ENCODE assay signal across 26 cellular contexts in genomic region chr20:32976746-32977145, GRCh38. TPM values are rescaled to one million over a fixed set of nuclear protein-coding genes. Genes with fewer than 3 reads are reported as not detected.
DNase-seq lines count a peak whose midpoint lies in the region; ATAC-seq and TF ChIP-seq lines count a peak whose summit lies in the region.
"Had no signal": no experiment of that assay in that cellular context is flagged by ENCODE, and none has a peak within 500 bp of the region (broad histone marks: within the 10 kb centered on the region; RNA-seq: fewer than 3 reads in every experiment).

No MANE protein-coding gene starts in this region.

- no peaks in the 10 kb centered on the region for H3K36me3 ChIP-seq in CD4-positive, alpha-beta memory T cell (ENCODE audit: insufficient read depth, low read length)
- H3K36me3 ChIP-seq: left lung, Peyer's patch, prostate gland, upper lobe of right lung had no signal

- peaks cover 0 to 13% of the 10 kb centered on the region in 2 donors for H3K9me3 ChIP-seq in CD4-positive, alpha-beta memory T cell (ENCODE audit: control insufficient read depth in 1 of 2, low read length in 2 of 2)
- H3K9me3 ChIP-seq: left lung, prostate gland, upper lobe of right lung had no signal

- H3K27ac Mint-ChIP-seq in activated CD4-positive, alpha-beta T cell treated with anti-CD3 and anti-CD28 coated beads, Interleukin-2, amount 10 ng/mL, durations not matched to agents 7 days and 5 days: peak overlapping the region; percentile 28
- peak overlapping the region; percentile 77 to 92 (median 85) for H3K27ac Mint-ChIP-seq in CD4-positive, alpha-beta memory T cell
- H3K27ac Mint-ChIP-seq in activated B cell treated with CpG ODN at 0.5 μM for 24 hours (peak overlapping the region; percentile 15), memory B cell (peak overlapping the region; percentile 52)

- DNase-seq in activated CD4-positive, alpha-beta T cell treated with anti-CD3 and anti-CD28 coated beads, Interleukin-2, amount 10 ng/mL, durations not matched to agents 7 days and 5 days: peak; percentile 28
- DNase-seq in activated CD4-positive, alpha-beta T cell treated with anti-CD3 and anti-CD28 coated beads for 48 hours: no peak
- DNase-seq in CD4-positive, alpha-beta memory T cell: no peak
- DNase-seq in activated B cell treated with CpG ODN at 0.5 μM for 24 hours: no peak
- no peak for DNase-seq in memory B cell (ENCODE audit: low spot score in 2 of 2)
- DNase-seq in OCI-M2 (lab: John Stamatoyannopoulos, UW; ENCODE audit: unreplicated experiment): no peak
- no peak for DNase-seq in occipital lobe (lab: John Stamatoyannopoulos, UW)
- DNase-seq: activated naive CD4-positive, alpha-beta T cell treated with anti-CD3 and anti-CD28 coated beads, Interleukin-2, amount 50 U/mL, for 16 hours; DMS79 treated with DMSO at 0.1 percent for 48 hours; GOT3; KG1; left lung; NCI-H1105; NCI-H2171; NCI-H774; stimulated activated naive B cell treated with anti-CD40 and anti-IgM and Interleukin-4, amounts not matched to agents 10 μg/mL and 1 μg/mL and 100 μg/mL, for 72 hours had no signal

- no peak overlapping the region for H3K4me3 Mint-ChIP-seq in activated CD4-positive, alpha-beta T cell treated with anti-CD3 and anti-CD28 coated beads, Interleukin-2, amount 10 ng/mL, durations not matched to agents 7 days and 5 days
- peak overlapping the region in 5 of 8 donors; percentile 9 to 78 (median 63) for H3K4me3 Mint-ChIP-seq in CD4-positive, alpha-beta memory T cell
- H3K4me3 Mint-ChIP-seq in activated B cell treated with CpG ODN at 0.5 μM for 24 hours: no peak overlapping the region
- no peak overlapping the region for H3K4me3 Mint-ChIP-seq in memory B cell
- H3K4me3 Mint-ChIP-seq: stimulated activated naive B cell treated with anti-CD40 and anti-IgM and Interleukin-4, amounts not matched to agents 10 μg/mL and 1 μg/mL and 100 μg/mL, for 72 hours had no signal

- H3K4me1 Mint-ChIP-seq in activated CD4-positive, alpha-beta T cell treated with anti-CD3 and anti-CD28 coated beads, Interleukin-2, amount 10 ng/mL, durations not matched to agents 7 days and 5 days: peaks cover 14% of the 10 kb centered on the region
- peaks cover 8 to 41% (median 32%) of the 10 kb centered on the region in 4 donors for H3K4me1 Mint-ChIP-seq in CD4-positive, alpha-beta memory T cell
- peaks cover 3% of the 10 kb centered on the region for H3K4me1 Mint-ChIP-seq in activated B cell treated with CpG ODN at 0.5 μM for 24 hours
- peaks cover 9% of the 10 kb centered on the region for H3K4me1 Mint-ChIP-seq in memory B cell

- H3K9me3 Mint-ChIP-seq in activated CD4-positive, alpha-beta T cell treated with anti-CD3 and anti-CD28 coated beads, Interleukin-2, amount 10 ng/mL, durations not matched to agents 7 days and 5 days: peaks cover 19% of the 10 kb centered on the region
- peaks cover 0 to 32% (median 18%) of the 10 kb centered on the region in 8 donors for H3K9me3 Mint-ChIP-seq in CD4-positive, alpha-beta memory T cell
- H3K9me3 Mint-ChIP-seq in activated B cell treated with CpG ODN at 0.5 μM for 24 hours (peaks cover 2% of the 10 kb centered on the region), memory B cell (peaks cover 3% of the 10 kb centered on the region)

- ATAC-seq in activated B cell treated with CpG ODN at 0.5 μM for 24 hours (ENCODE audit: low read depth): no peak
- no peak for ATAC-seq in memory B cell (ENCODE audit: low read depth)
- ATAC-seq in GM21576 (IDR thresholded peaks at IDR 0.05; ENCODE audit: unreplicated experiment): no peak
- ATAC-seq: esophagus mucosa; left lung; stimulated activated naive B cell treated with anti-CD40 and anti-IgM and Interleukin-4, amounts not matched to agents 10 μg/mL and 1 μg/mL and 100 μg/mL, for 72 hours; upper lobe of right lung had no signal

- peaks cover 30% of the 10 kb centered on the region for H3K36me3 Mint-ChIP-seq in activated CD4-positive, alpha-beta T cell treated with anti-CD3 and anti-CD28 coated beads, Interleukin-2, amount 10 ng/mL, durations not matched to agents 7 days and 5 days (ENCODE audit: low read depth)
- H3K36me3 Mint-ChIP-seq in CD4-positive, alpha-beta memory T cell: peaks cover 11 to 15% of the 10 kb centered on the region in 2 donors
- H3K36me3 Mint-ChIP-seq in activated B cell treated with CpG ODN at 0.5 μM for 24 hours (ENCODE audit: low read depth) (no peaks in the 10 kb centered on the region), memory B cell (peaks cover 2% of the 10 kb centered on the region)

- no peak overlapping the region for H3K27ac ChIP-seq in CD4-positive, alpha-beta memory T cell (ENCODE audit: low read depth, low read length)
- H3K27ac ChIP-seq: C4-2B, HL-60, left lung, Peyer's patch, prostate gland, upper lobe of right lung had no signal

- H3K4me1 ChIP-seq in CD4-positive, alpha-beta memory T cell (ENCODE audit: insufficient read depth, low read length): peaks cover 53% of the 10 kb centered on the region
- H3K4me1 ChIP-seq: prostate gland, upper lobe of right lung had no signal

- H3K27me3 ChIP-seq in CD4-positive, alpha-beta memory T cell (ENCODE audit: insufficient read depth, low read length): no peaks in the 10 kb centered on the region
- H3K27me3 ChIP-seq: left lung, Peyer's patch, upper lobe of right lung had no signal

- peak overlapping the region in 1 of 2 donors; percentile 17 for H3K4me3 ChIP-seq in CD4-positive, alpha-beta memory T cell (ENCODE audit: low read length in 2 of 2)
- H3K4me3 ChIP-seq: left lung, Peyer's patch, prostate gland, upper lobe of right lung had no signal

- no peaks in the 10 kb centered on the region for H3K27me3 Mint-ChIP-seq in activated CD4-positive, alpha-beta T cell treated with anti-CD3 and anti-CD28 coated beads, Interleukin-2, amount 10 ng/mL, durations not matched to agents 7 days and 5 days
- H3K27me3 Mint-ChIP-seq in CD4-positive, alpha-beta memory T cell: no peaks in the 10 kb centered on the region
- H3K27me3 Mint-ChIP-seq in activated B cell treated with CpG ODN at 0.5 μM for 24 hours: no peaks in the 10 kb centered on the region
- H3K27me3 Mint-ChIP-seq in memory B cell: no peaks in the 10 kb centered on the region
- H3K27me3 Mint-ChIP-seq: stimulated activated naive B cell treated with anti-CD40 and anti-IgM and Interleukin-4, amounts not matched to agents 10 μg/mL and 1 μg/mL and 100 μg/mL, for 72 hours had no signal

- POLR2A ChIA-PET in activated CD4-positive, alpha-beta T cell treated with anti-CD3 and anti-CD28 coated beads, Interleukin-2, amount 10 ng/mL, durations not matched to agents 7 days and 5 days (lab: Charles Lee): no interaction called here
- POLR2A ChIA-PET in CD4-positive, alpha-beta memory T cell (lab: Charles Lee; ENCODE audit: partially characterized antibody): interaction anchor here (0.9 to 1.3 kb wide), 3 partner anchors 8 to 11 kb away, joined by 3 to 7 read pairs (median 4); no protein-coding TSS in a partner anchor
- POLR2A ChIA-PET in activated B cell treated with CpG ODN at 0.5 μM for 24 hours (lab: Charles Lee): no interaction called here

- CTCF ChIA-PET in activated CD4-positive, alpha-beta T cell treated with anti-CD3 and anti-CD28 coated beads, Interleukin-2, amount 10 ng/mL, durations not matched to agents 7 days and 5 days (lab: Charles Lee): interaction anchor here (1.0 to 3.9 kb wide), 6 partner anchors 9 to 39 kb away, joined by 3 to 17 read pairs (median 5); no protein-coding TSS in a partner anchor
- CTCF ChIA-PET in CD4-positive, alpha-beta memory T cell (lab: Charles Lee; ENCODE audit: partially characterized antibody): interaction anchor here (1.2 to 2.3 kb wide), 2 partner anchors 11 to 31 kb away, joined by 3 to 7 read pairs; no protein-coding TSS in a partner anchor
- CTCF ChIA-PET in activated B cell treated with CpG ODN at 0.5 μM for 24 hours (lab: Charles Lee): no interaction called here

- intact Hi-C loops in CD4-positive, alpha-beta memory T cell (cut with micrococcal nuclease): loop anchor here (10.0 kb wide), 2 partner anchors 152 to 442 kb away; no protein-coding TSS in a partner anchor
- intact Hi-C loops in activated B cell treated with CpG ODN at 0.5 μM for 24 hours (cut with micrococcal nuclease): no loop called here

- no peak for TF ChIP-seq CTCF in activated B cell treated with CpG ODN at 0.5 μM for 24 hours (IDR thresholded peaks at IDR 0.05)

RNA-seq across cellular contexts. Expression of gene SUN5, which starts 27.5 kb away (rescaled TPM):
- total RNA-seq in activated CD4-positive, alpha-beta T cell treated with anti-CD3 and anti-CD28 coated beads, Interleukin-2, amount 10 ng/mL, durations not matched to agents 7 days and 5 days: not detected
- total RNA-seq in CD4-positive, alpha-beta memory T cell: not detected
- not detected for polyA plus RNA-seq in CD4-positive, alpha-beta memory T cell
- total RNA-seq in activated B cell treated with CpG ODN at 0.5 μM for 24 hours (not detected in 2 replicates), occipital lobe (not detected)
- total RNA-seq: A172; activated CD8-positive, alpha-beta memory T cell treated with anti-CD3 and anti-CD28 coated beads for 36 hours; dermis microvascular lymphatic vessel endothelial cell; esophagus mucosa; left lung; Peyer's patch; upper lobe of right lung had no signal

RNA-seq across cellular contexts. Expression of gene BPIFB2, which starts 30.8 kb away (rescaled TPM):
- total RNA-seq in activated CD4-positive, alpha-beta T cell treated with anti-CD3 and anti-CD28 coated beads, Interleukin-2, amount 10 ng/mL, durations not matched to agents 7 days and 5 days: not detected
- total RNA-seq in CD4-positive, alpha-beta memory T cell: not detected
- polyA plus RNA-seq in CD4-positive, alpha-beta memory T cell: not detected
- total RNA-seq in activated B cell treated with CpG ODN at 0.5 μM for 24 hours (not detected in 2 replicates), occipital lobe (0.31 TPM)
- total RNA-seq: A172; activated CD8-positive, alpha-beta memory T cell treated with anti-CD3 and anti-CD28 coated beads for 36 hours; dermis microvascular lymphatic vessel endothelial cell; Peyer's patch; upper lobe of right lung had no signal

RNA-seq across cellular contexts. Expression of gene BPIFB6, which starts 54.7 kb away (rescaled TPM):
- not detected for total RNA-seq in activated CD4-positive, alpha-beta T cell treated with anti-CD3 and anti-CD28 coated beads, Interleukin-2, amount 10 ng/mL, durations not matched to agents 7 days and 5 days
- total RNA-seq in CD4-positive, alpha-beta memory T cell: not detected
- polyA plus RNA-seq in CD4-positive, alpha-beta memory T cell: not detected
- total RNA-seq in activated B cell treated with CpG ODN at 0.5 μM for 24 hours (not detected in 2 replicates), occipital lobe (not detected)
- total RNA-seq: A172; activated CD8-positive, alpha-beta memory T cell treated with anti-CD3 and anti-CD28 coated beads for 36 hours; dermis microvascular lymphatic vessel endothelial cell; esophagus mucosa; left lung; Peyer's patch; prostate gland; upper lobe of right lung had no signal

Comparison
In these comparisons a context has a peak if more than half of its experiments do, and no peak if none do; other contexts are left out.
1. H3K27ac Mint-ChIP-seq: peak in every context shown above with its lines; median percentile 85 in CD4-positive, alpha-beta memory T cell; 52 in memory B cell; 28 in activated CD4-positive, alpha-beta T cell treated with anti-CD3 and anti-CD28 coated beads, Interleukin-2, amount 10 ng/mL, durations not matched to agents 7 days and 5 days; 15 in activated B cell treated with CpG ODN at 0.5 μM for 24 hours.
2. H3K4me3 Mint-ChIP-seq: peak in CD4-positive, alpha-beta memory T cell (5 of 8); none in activated CD4-positive, alpha-beta T cell treated with anti-CD3 and anti-CD28 coated beads, Interleukin-2, amount 10 ng/mL, durations not matched to agents 7 days and 5 days (single experiment), activated B cell treated with CpG ODN at 0.5 μM for 24 hours (single experiment) and memory B cell (single experiment).